Comparison of ENCODE assay signal across 31 cellular contexts in genomic region chr18:57063601-57064000, GRCh38.
"Had no signal": no experiment of that assay in that cellular context is flagged by ENCODE, and none has a peak within 500 bp of the region (broad histone marks: within the 10 kb centered on the region; RNA-seq: fewer than 3 reads in every experiment).

No MANE protein-coding gene starts in this region.

- H3K9me3 ChIP-seq: SJSA1, SK-N-SH had no signal

- H3K9ac ChIP-seq: SK-N-SH had no signal

- H3K27ac Mint-ChIP-seq: activated CD4-positive, alpha-beta memory T cell treated with anti-CD3 and anti-CD28 coated beads, Interleukin-2, amount 10 ng/mL, durations not matched to agents 7 days and 5 days; activated CD8-positive, alpha-beta memory T cell treated with anti-CD3 and anti-CD28 coated beads, Interleukin-2, amount 10 ng/mL, durations not matched to agents 7 days and 5 days; activated naive CD8-positive, alpha-beta T cell treated with anti-CD3 and anti-CD28 coated beads for 36 hours had no signal

- H3K36me3 ChIP-seq: brain microvascular endothelial cell, SJSA1 had no signal

- H3K4me3 Mint-ChIP-seq: activated CD4-positive, alpha-beta memory T cell treated with anti-CD3 and anti-CD28 coated beads, Interleukin-2, amount 10 ng/mL, durations not matched to agents 7 days and 5 days; activated CD8-positive, alpha-beta memory T cell treated with anti-CD3 and anti-CD28 coated beads, Interleukin-2, amount 10 ng/mL, durations not matched to agents 7 days and 5 days; activated naive CD8-positive, alpha-beta T cell treated with anti-CD3 and anti-CD28 coated beads for 36 hours had no signal

- ATAC-seq: activated CD8-positive, alpha-beta memory T cell treated with anti-CD3 and anti-CD28 coated beads, Interleukin-2, amount 10 ng/mL, durations not matched to agents 7 days and 5 days; Panc1 had no signal

- H3K4me2 ChIP-seq: SK-N-SH had no signal

- DNase-seq: activated CD4-positive, alpha-beta memory T cell treated with anti-CD3 and anti-CD28 coated beads, Interleukin-2, amount 10 ng/mL, durations not matched to agents 7 days and 5 days; activated CD4-positive, alpha-beta T cell treated with anti-CD3 and anti-CD28 coated beads for 1 hour; activated CD4-positive, alpha-beta T cell treated with anti-CD3 and anti-CD28 coated beads for 48 hours; activated CD4-positive, CD25-positive, alpha-beta regulatory T cell; activated CD8-positive, alpha-beta memory T cell treated with anti-CD3 and anti-CD28 coated beads for 24 hours; activated CD8-positive, alpha-beta memory T cell treated with anti-CD3 and anti-CD28 coated beads, Interleukin-2, amount 10 ng/mL, durations not matched to agents 7 days and 5 days; activated CD8-positive, alpha-beta memory T cell treated with anti-CD3 and anti-CD28 coated beads, Interleukin-2, amount 50 U/mL, for 48 hours; activated effector memory CD4-positive, alpha-beta T cell treated with Interleukin-2 at 50 U/mL for 16 hours; activated naive CD4-positive, alpha-beta T cell treated with anti-CD3 and anti-CD28 coated beads, Interleukin-2, amount 50 U/mL, for 16 hours; activated naive CD8-positive, alpha-beta T cell treated with anti-CD3 and anti-CD28 coated beads for 36 hours; activated T-cell treated with anti-CD3 and anti-CD28 coated beads, Interleukin-2, amount 50 U/mL, for 48 hours; amniotic stem cell; aorta; brain microvascular endothelial cell; central memory CD4-positive, alpha-beta T cell; NCI-H1092 treated with DMSO at 0.1 percent for 48 hours; NCI-H1417 treated with DMSO at 0.1 percent for 48 hours; NCI-H187 treated with DMSO at 0.1 percent for 48 hours; NCI-H2081; NCI-H2227 treated with DMSO at 0.1 percent for 48 hours; NCI-H510A treated with DMSO at 0.1 percent for 48 hours; NCI-H526 treated with DMSO at 0.1 percent for 48 hours; NCI-H774; SHP77 treated with DMSO at 0.1 percent for 48 hours; SK-N-SH; T-helper 1 cell; T-helper 2 cell; T-helper 9 cell had no signal

- H3K36me3 Mint-ChIP-seq: activated CD8-positive, alpha-beta memory T cell treated with anti-CD3 and anti-CD28 coated beads, Interleukin-2, amount 10 ng/mL, durations not matched to agents 7 days and 5 days; activated naive CD8-positive, alpha-beta T cell treated with anti-CD3 and anti-CD28 coated beads for 36 hours had no signal

- H3K27me3 ChIP-seq: brain microvascular endothelial cell had no signal

- H3K4me3 ChIP-seq: SJSA1 had no signal

- H3K9me3 Mint-ChIP-seq: activated CD4-positive, alpha-beta memory T cell treated with anti-CD3 and anti-CD28 coated beads, Interleukin-2, amount 10 ng/mL, durations not matched to agents 7 days and 5 days; activated naive CD8-positive, alpha-beta T cell treated with anti-CD3 and anti-CD28 coated beads for 36 hours had no signal

- H3K4me1 ChIP-seq: SJSA1 had no signal

- H3K27ac ChIP-seq: brain microvascular endothelial cell, SJSA1, VCaP had no signal

- H3K27me3 Mint-ChIP-seq: activated CD4-positive, alpha-beta memory T cell treated with anti-CD3 and anti-CD28 coated beads, Interleukin-2, amount 10 ng/mL, durations not matched to agents 7 days and 5 days had no signal

- H3K4me1 Mint-ChIP-seq: activated CD4-positive, alpha-beta memory T cell treated with anti-CD3 and anti-CD28 coated beads, Interleukin-2, amount 10 ng/mL, durations not matched to agents 7 days and 5 days; activated naive CD8-positive, alpha-beta T cell treated with anti-CD3 and anti-CD28 coated beads for 36 hours had no signal
